In genomic region chr7:91940572-91941341, GRCh38 we compare ENCODE assay signal across 8 cellular contexts. TPM values are rescaled to one million over a fixed set of nuclear protein-coding genes. Genes with fewer than 3 reads are reported as not detected.
DNase-seq lines count a peak whose midpoint lies in the region; TF ChIP-seq lines count a peak whose summit lies in the region.

Gene AKAP9, plus strand, starts transcription at chr7:91940862. Its CDS starts 238 bp downstream, at chr7:91941100.

- DNase-seq in GF-D8 (lab: John Stamatoyannopoulos, UW) (peak; percentile 80), HAP-1 (ENCODE audit: low spot score in 2 of 2) (peak; percentile 68 to 92), MM.1S (peak; percentile 91), SK-N-DZ (ENCODE audit: low spot score) (peak; percentile 89), glomerular visceral epithelial cell (ENCODE audit: extremely low spot score) (peak; percentile 88), ovary (peak; percentile 82 to 91 (median 86))
- DNase-seq in activated naive CD4-positive, alpha-beta T cell treated with anti-CD3 and anti-CD28 coated beads, Interleukin-2, amount 50 U/mL, for 16 hours = peak; percentile 88

- intact Hi-C loops in ovary (cut with DNase I) = no loop called here

- in situ Hi-C loops in HAP-1 (cut with MboI; ENCODE audit: low sequenced_read_pairs) = no loop called here

- H3K27me3 ChIP-seq in HAP-1 (ENCODE audit: low read depth) = no peaks in the 10 kb centered on the region
- no peaks in the 10 kb centered on the region for H3K27me3 ChIP-seq in MM.1S (replicated peaks; ENCODE audit: insufficient read depth, low read length)
- no peaks in the 10 kb centered on the region for H3K27me3 ChIP-seq in ovary
- H3K27me3 ChIP-seq in thymus (ENCODE audit: control insufficient read depth, insufficient read depth) = no peaks in the 10 kb centered on the region

- peaks cover 49% of the 10 kb centered on the region for H3K79me2 ChIP-seq in MM.1S (ENCODE audit: low read length)

- no peak for TF ChIP-seq EP300 in ovary (IDR thresholded peaks at IDR 0.05)

- H3F3A ChIP-seq in MM.1S (ENCODE audit: insufficient read depth, low read length) = peaks cover 7% of the 10 kb centered on the region; the same call in 1 of the 2 replicates

- H3K9me2 ChIP-seq in MM.1S (replicated peaks; ENCODE audit: insufficient read depth, low read length) = no peaks in the 10 kb centered on the region

- no peak for TF ChIP-seq CTCF in MM.1S (IDR thresholded peaks at IDR 0.05; ENCODE audit: low read length)
- peak in 2 of 3 donors; percentile 11 to 24 for TF ChIP-seq CTCF in ovary (IDR thresholded peaks at IDR 0.05)

- WGBS in ovary, 3 donors = 0% methylated on average over 58 to 59 of the region's 59 CpGs
- under 1% methylated on average over 59 of the region's 59 CpGs for WGBS in thymus

- H3K4me1 ChIP-seq in HAP-1 = peaks cover 10% of the 10 kb centered on the region
- peaks cover 10% of the 10 kb centered on the region; the same call in 1 of the 2 replicates for H3K4me1 ChIP-seq in MM.1S (ENCODE audit: low read length)
- H3K4me1 ChIP-seq in ovary (ENCODE audit: insufficient read depth) = peaks cover 10% of the 10 kb centered on the region
- H3K4me1 ChIP-seq in thymus (ENCODE audit: control insufficient read depth, insufficient read depth, low read length) = peaks cover 5% of the 10 kb centered on the region

- H4K20me1 ChIP-seq in MM.1S (ENCODE audit: insufficient read depth, low read length) = no peaks in the 10 kb centered on the region; the same call in 1 of the 2 replicates

- H3K4me2 ChIP-seq in MM.1S (ENCODE audit: low read depth, low read length) = peak within 1 kb of the TSS; percentile 88

- H3K9me3 ChIP-seq in HAP-1 = no peaks in the 10 kb centered on the region
- H3K9me3 ChIP-seq in MM.1S (replicated peaks; ENCODE audit: insufficient read depth, low read length) = no peaks in the 10 kb centered on the region
- no peaks in the 10 kb centered on the region for H3K9me3 ChIP-seq in ovary
- no peaks in the 10 kb centered on the region for H3K9me3 ChIP-seq in thymus (ENCODE audit: control insufficient read depth)

- H3K9ac ChIP-seq in MM.1S (ENCODE audit: low read length) = peak within 1 kb of the TSS; percentile 91

- TF ChIP-seq POLR2A in ovary (IDR thresholded peaks at IDR 0.05) = peak; percentile 65

- peak within 1 kb of the TSS; percentile 83 for H3K4me3 ChIP-seq in HAP-1
- H3K4me3 ChIP-seq in MM.1S (ENCODE audit: low read length) = peak within 1 kb of the TSS; percentile 73
- peak within 1 kb of the TSS; percentile 75 for H3K4me3 ChIP-seq in ovary
- H3K4me3 ChIP-seq in thymus (ENCODE audit: low read length) = peak within 1 kb of the TSS; percentile 89

- no peaks in the 10 kb centered on the region for H3K36me3 ChIP-seq in HAP-1 (replicated peaks)
- H3K36me3 ChIP-seq in MM.1S (replicated peaks; ENCODE audit: insufficient read depth, low read length) = no peaks in the 10 kb centered on the region
- no peaks in the 10 kb centered on the region for H3K36me3 ChIP-seq in ovary
- H3K36me3 ChIP-seq in thymus (ENCODE audit: control insufficient read depth, insufficient read depth) = no peaks in the 10 kb centered on the region

- peak within 1 kb of the TSS; percentile 64 for H2AFZ ChIP-seq in MM.1S (ENCODE audit: low read length)

- H3K27ac ChIP-seq in MM.1S (ENCODE audit: low read length) (peak within 1 kb of the TSS; percentile 84), ovary (peak within 1 kb of the TSS; percentile 95 to 98), thymus (ENCODE audit: low read depth) (peak within 1 kb of the TSS; percentile 97)

RNA-seq across cellular contexts. Expression of gene AKAP9, which starts in this region (rescaled TPM):
- polyA plus RNA-seq in SK-N-DZ (2014; cell fraction: cytosol; rRNA removed) = 28.6 and 30.7 TPM in 2 replicates
- 49.5 and 55.1 TPM in 2 replicates for polyA plus RNA-seq in SK-N-DZ (2014; cell fraction: nucleus; rRNA removed)
- total RNA-seq in ovary = 10 to 100 TPM; 46.3 to 92.8 (median 60.9) TPM
- polyA plus RNA-seq in ovary (10 to 100 TPM; 22.1 to 31.4 TPM), thymus (25.3 TPM)

Comparison
In these comparisons a context has a peak if more than half of its experiments do, and no peak if none do; other contexts are left out.
1. Peak in every context shown above with its lines: DNase-seq, H3K4me3 ChIP-seq and H3K27ac ChIP-seq.